Comparison of ENCODE assay signal across 9 cellular contexts in genomic region chr11:96200243-96200642, GRCh38.
DNase-seq lines count a peak whose midpoint lies in the region; ATAC-seq and TF ChIP-seq lines count a peak whose summit lies in the region.
"Had no signal": no experiment of that assay in that cellular context is flagged by ENCODE, and none has a peak within 500 bp of the region (broad histone marks: within the 10 kb centered on the region; RNA-seq: fewer than 3 reads in every experiment).

No MANE protein-coding gene starts in this region.

- ATAC-seq in Right ventricle myocardium inferior = peak; percentile 79
- ATAC-seq in aorta (ENCODE audit: low FRiP score) = peak; percentile 28
- no peak for ATAC-seq in HG02885 (IDR thresholded peaks at IDR 0.05; ENCODE audit: poor library complexity, unreplicated experiment)

- no peak for TF ChIP-seq CTCF in breast epithelium (IDR thresholded peaks at IDR 0.05)

- no peaks in the 10 kb centered on the region for H3K9me3 ChIP-seq in breast epithelium
- H3K9me3 ChIP-seq in mesodermal cell (ENCODE audit: control insufficient read depth, low read length) = no peaks in the 10 kb centered on the region
- no peaks in the 10 kb centered on the region for H3K9me3 ChIP-seq in aorta (ENCODE audit: control insufficient read depth, low read length)

- H3K36me3 ChIP-seq in breast epithelium (no peaks in the 10 kb centered on the region), mesodermal cell (ENCODE audit: control insufficient read depth, insufficient read depth, low read length) (peaks cover 11% of the 10 kb centered on the region), aorta (ENCODE audit: control insufficient read depth in 1 of 2, insufficient read depth in 2 of 2, low read length in 1 of 2) (no peaks in the 10 kb centered on the region)

- H3K4me3 ChIP-seq in breast epithelium (no peak overlapping the region), mesodermal cell (ENCODE audit: extremely low read depth, insufficient read depth, low read length, poor library complexity, severe bottlenecking) (no peak overlapping the region), aorta (ENCODE audit: low read length in 2 of 2) (no peak overlapping the region)

- DNase-seq in Right ventricle myocardium inferior (ENCODE audit: missing footprints) (no peak), cardiac septum (ENCODE audit: low spot score) (no peak), breast epithelium (ENCODE audit: low spot score in 2 of 2) (no peak), aorta (no peak), NCI-H2171 (lab: John Stamatoyannopoulos, UW) (no peak), NCI-H748 treated with DMSO at 0.1 percent for 48 hours (lab: John Stamatoyannopoulos, UW) (no peak)
- DNase-seq: activated B cell treated with CpG ODN at 0.5 μM for 24 hours had no signal

- H3K4me1 ChIP-seq in breast epithelium (peaks cover under 1 to 22% of the 10 kb centered on the region in 2 donors), mesodermal cell (ENCODE audit: control insufficient read depth, insufficient read depth, low read length, poor library complexity, severe bottlenecking) (peaks cover 49% of the 10 kb centered on the region), aorta (ENCODE audit: control insufficient read depth in 1 of 2, insufficient read depth in 2 of 2, low read length in 2 of 2) (peaks cover 6 to 8% of the 10 kb centered on the region in 2 donors)

- intact Hi-C loops in Right ventricle myocardium inferior (cut with DNase I) = no loop called here
- intact Hi-C loops in cardiac septum (cut with DNase I) = no loop called here
- intact Hi-C loops in breast epithelium (cut with DNase I; ENCODE audit: low total_unique reads) = no loop called here
- intact Hi-C loops in aorta (cut with DNase I) = no loop called here

- H3K27ac ChIP-seq in breast epithelium (peak overlapping the region; percentile 77 to 87), mesodermal cell (ENCODE audit: low read depth, low read length, severe bottlenecking) (peak overlapping the region; percentile 93), aorta (ENCODE audit: low read depth in 1 of 2, low read length in 2 of 2) (no peak overlapping the region)

- no peaks in the 10 kb centered on the region for H3K27me3 ChIP-seq in breast epithelium
- H3K27me3 ChIP-seq in aorta (ENCODE audit: control insufficient read depth in 1 of 2, insufficient read depth in 2 of 2, low read length in 1 of 2) = no peaks in the 10 kb centered on the region

- no peak for TF ChIP-seq POLR2A in breast epithelium (IDR thresholded peaks at IDR 0.05)

Comparison
In these comparisons a context has a peak if more than half of its experiments do, and no peak if none do; other contexts are left out.
1. H3K27ac ChIP-seq: peak in breast epithelium (2 of 2) and mesodermal cell (single experiment); none in aorta (0 of 2).